Comparison of ENCODE assay signal across 24 cellular contexts in genomic region chr11:68352591-68352990, GRCh38. TPM values are rescaled to one million over a fixed set of nuclear protein-coding genes. Genes with fewer than 3 reads are reported as not detected.
DNase-seq lines count a peak whose midpoint lies in the region; ATAC-seq, FAIRE-seq and TF ChIP-seq lines count a peak whose summit lies in the region.
"Had no signal": no experiment of that assay in that cellular context is flagged by ENCODE, and none has a peak within 500 bp of the region (broad histone marks: within the 10 kb centered on the region; RNA-seq: fewer than 3 reads in every experiment).

No MANE protein-coding gene starts in this region.

- no peaks in the 10 kb centered on the region for H3K9me3 Mint-ChIP-seq in CD4-positive, alpha-beta T cell
- H3K9me3 Mint-ChIP-seq: stimulated activated naive CD8-positive, alpha-beta T cell treated with anti-CD3 and anti-CD28 coated beads, Interleukin-15, amount 100 ng/mL, for 72 hours had no signal

- peaks cover under 1 to 34% of the 10 kb centered on the region in 2 experiments for H3K36me3 ChIP-seq in mesenchymal stem cell (ENCODE audit: control insufficient read depth in 1 of 2, insufficient read depth in 2 of 2, low read depth in 1 of 2, low read length in 2 of 2)
- peaks cover 0 to 10% (median 0%) of the 10 kb centered on the region in 3 donors for H3K36me3 ChIP-seq in tibial artery
- H3K36me3 ChIP-seq: neural progenitor cell had no signal

- CTCF ChIA-PET in RWPE1 (lab: Yijun Ruan, JAX) = interaction anchor here (0.6 to 0.9 kb wide), 2 partner anchors 16 to 651 kb away, joined by 3 to 5 read pairs; no protein-coding TSS in a partner anchor
- CTCF ChIA-PET in CD4-positive, alpha-beta T cell (lab: Charles Lee) = no interaction called here

- peaks cover 46% of the 10 kb centered on the region for H3K79me1 ChIP-seq in mesenchymal stem cell (replicated peaks; ENCODE audit: low read length, poor library complexity, severe bottlenecking)

- H2AFZ ChIP-seq in mesenchymal stem cell (ENCODE audit: low read depth, low read length) = no peak overlapping the region
- H2AFZ ChIP-seq: GM23338, neural progenitor cell had no signal

- no peak for TF ChIP-seq POLR2A in GM12892 (IDR thresholded peaks at IDR 0.05; ENCODE audit: low read depth, low read length)

- H3K18ac ChIP-seq in mesenchymal stem cell (ENCODE audit: low read depth in 1 of 2, low read length in 2 of 2) = no peak overlapping the region

- H3K4me2 ChIP-seq in mesenchymal stem cell (ENCODE audit: low read length, poor library complexity, severe bottlenecking) = no peak overlapping the region
- H3K4me2 ChIP-seq: GM23338, neural progenitor cell had no signal

- DNase-seq in GM12892 (ENCODE audit: insufficient read length) (no peak), RWPE1 (ENCODE audit: low spot score) (no peak), mesenchymal stem cell (no peak), tibial artery (no peak), GM10266 (ENCODE audit: extremely low spot score) (no peak)
- DNase-seq in CD4-positive, alpha-beta T cell = no peak
- DNase-seq: activated CD4-positive, alpha-beta T cell treated with anti-CD3 and anti-CD28 coated beads for 1 hour; activated effector memory CD4-positive, alpha-beta T cell treated with anti-CD3 and anti-CD28 coated beads, Interleukin-2, amount 50 U/mL, for 16 hours; GDM1; KG1; NCI-H1048; NCI-H2081 treated with DMSO at 0.1 percent for 48 hours; NCI-H510A; retina; SHP77; stimulated activated naive CD8-positive, alpha-beta T cell treated with anti-CD3 and anti-CD28 coated beads, Interleukin-15, amount 100 ng/mL, for 72 hours; T-helper 2 cell had no signal

- H3K4me3 ChIP-seq in mesenchymal stem cell (ENCODE audit: insufficient read depth in 1 of 2, low read depth in 1 of 2, low read length in 2 of 2) (no peak overlapping the region), tibial artery (no peak overlapping the region)
- H3K4me3 ChIP-seq: GM23338, neural progenitor cell had no signal

- H2BK5ac ChIP-seq in mesenchymal stem cell (ENCODE audit: low read depth, low read length, poor library complexity, severe bottlenecking) = no peak overlapping the region

- H3K9ac ChIP-seq in mesenchymal stem cell (ENCODE audit: low read length) = no peak overlapping the region
- H3K9ac ChIP-seq: neural progenitor cell had no signal

- H3K4me3 Mint-ChIP-seq in CD4-positive, alpha-beta T cell = no peak overlapping the region
- H3K4me3 Mint-ChIP-seq: B cell; GM23338; neural progenitor cell; stimulated activated naive CD8-positive, alpha-beta T cell treated with anti-CD3 and anti-CD28 coated beads, Interleukin-15, amount 100 ng/mL, for 72 hours had no signal

- peak overlapping the region; percentile 72 for H2AK5ac ChIP-seq in mesenchymal stem cell (ENCODE audit: low read length, severe bottlenecking)

- H3K27me3 Mint-ChIP-seq in CD4-positive, alpha-beta T cell = no peaks in the 10 kb centered on the region
- H3K27me3 Mint-ChIP-seq: B cell; stimulated activated naive CD8-positive, alpha-beta T cell treated with anti-CD3 and anti-CD28 coated beads, Interleukin-15, amount 100 ng/mL, for 72 hours had no signal

- no peak overlapping the region for H3K27ac Mint-ChIP-seq in CD4-positive, alpha-beta T cell
- H3K27ac Mint-ChIP-seq: B cell, GM23338 had no signal

- no peak overlapping the region for H2BK15ac ChIP-seq in mesenchymal stem cell (ENCODE audit: low read depth, poor library complexity, severe bottlenecking)

- FAIRE-seq in GM12892 (lab: Jason Lieb, UNC) = peak; percentile 40
- FAIRE-seq: colon, frontal cortex had no signal

- H3K4me1 Mint-ChIP-seq in CD4-positive, alpha-beta T cell (ENCODE audit: low read depth) = no peaks in the 10 kb centered on the region
- H3K4me1 Mint-ChIP-seq: stimulated activated naive CD8-positive, alpha-beta T cell treated with anti-CD3 and anti-CD28 coated beads, Interleukin-15, amount 100 ng/mL, for 72 hours had no signal

- no peak overlapping the region for H4K8ac ChIP-seq in mesenchymal stem cell (ENCODE audit: low read length)

- H3K27me3 ChIP-seq in mesenchymal stem cell (ENCODE audit: control insufficient read depth in 1 of 2, insufficient read depth in 1 of 2, low read length in 2 of 2) = no peaks in the 10 kb centered on the region
- H3K27me3 ChIP-seq in tibial artery = no peaks in the 10 kb centered on the region
- no peaks in the 10 kb centered on the region for H3K27me3 ChIP-seq in CD4-positive, alpha-beta T cell (ENCODE audit: control insufficient read depth, insufficient read depth, low read length)
- H3K27me3 ChIP-seq: neural progenitor cell had no signal

- no peaks in the 10 kb centered on the region for H3K36me3 Mint-ChIP-seq in CD4-positive, alpha-beta T cell (ENCODE audit: low read depth)

- no peak for ATAC-seq in GM18870 (IDR thresholded peaks at IDR 0.05; ENCODE audit: unreplicated experiment)
- no peak for ATAC-seq in CD4-positive, alpha-beta T cell (ENCODE audit: poor library complexity)
- ATAC-seq: stimulated activated naive CD8-positive, alpha-beta T cell treated with anti-CD3 and anti-CD28 coated beads, Interleukin-15, amount 100 ng/mL, for 72 hours had no signal

- no peak overlapping the region for H4K91ac ChIP-seq in mesenchymal stem cell (ENCODE audit: low read length)

- H3K4me1 ChIP-seq in mesenchymal stem cell (ENCODE audit: control insufficient read depth, insufficient read depth, low read depth, low read length) (peaks cover 46% of the 10 kb centered on the region), tibial artery (peaks cover 15 to 96% (median 83%) of the 10 kb centered on the region in 4 donors)

- TF ChIP-seq CTCF in RWPE1 (conservative IDR thresholded peaks at IDR 0.05; ENCODE audit: low read depth) (no peak), tibial artery (IDR thresholded peaks at IDR 0.05) (no peak), GM10266 (IDR thresholded peaks at IDR 0.05; ENCODE audit: control insufficient read depth, insufficient read depth, low read depth, missing control alignments) (no peak)
- TF ChIP-seq CTCF in CD4-positive, alpha-beta T cell (IDR thresholded peaks at IDR 0.05) = no peak

- H2BK120ac ChIP-seq in mesenchymal stem cell (ENCODE audit: low read depth, low read length) = no peak overlapping the region

- WGBS in mesenchymal stem cell = 95% methylated on average over 4 of the region's 4 CpGs

- H2BK12ac ChIP-seq in mesenchymal stem cell (ENCODE audit: low read length in 2 of 2) = no peak overlapping the region

- POLR2A ChIA-PET in RWPE1 (lab: Yijun Ruan, JAX; ENCODE audit: low non-redundant PET) = no interaction called here
- POLR2A ChIA-PET in CD4-positive, alpha-beta T cell (lab: Charles Lee) = no interaction called here

- no peak overlapping the region for H3K4ac ChIP-seq in mesenchymal stem cell (ENCODE audit: low read depth in 1 of 2, low read length in 2 of 2)

- H3K27ac ChIP-seq in RWPE1 (peak overlapping the region; percentile 98), mesenchymal stem cell (ENCODE audit: low read length, poor library complexity, severe bottlenecking) (no peak overlapping the region), tibial artery (peak overlapping the region; percentile 85 to 98)
- no peak overlapping the region for H3K27ac ChIP-seq in CD4-positive, alpha-beta T cell (ENCODE audit: low read depth, low read length)
- H3K27ac ChIP-seq: HL-60, neural progenitor cell had no signal

- H3K23ac ChIP-seq in mesenchymal stem cell (ENCODE audit: low read length in 2 of 2) = no peak overlapping the region

- no peak overlapping the region for H3K14ac ChIP-seq in mesenchymal stem cell (ENCODE audit: low read length in 2 of 2)

- H3K9me3 ChIP-seq in mesenchymal stem cell (ENCODE audit: control insufficient read depth, low read length) = no peaks in the 10 kb centered on the region
- H3K9me3 ChIP-seq in tibial artery = no peaks in the 10 kb centered on the region
- H3K9me3 ChIP-seq in CD4-positive, alpha-beta T cell (ENCODE audit: control insufficient read depth, low read length) = no peaks in the 10 kb centered on the region

- intact Hi-C loops in tibial artery (cut with DNase I; ENCODE audit: low total_unique reads) = no loop called here
- intact Hi-C loops in CD4-positive, alpha-beta T cell (cut with DNase I, micrococcal nuclease) = no loop called here

RNA-seq across cellular contexts. Expression of gene LRP5, which starts 40.2 kb away (rescaled TPM):
- 2.6 TPM for polyA plus RNA-seq in GM12892 (2012; ENCODE audit: missing spikeins)
- 46.4 TPM for polyA plus RNA-seq in mesenchymal stem cell (2013, experiment 1 of 2)
- 41.4 TPM for polyA plus RNA-seq in mesenchymal stem cell (2013, experiment 2 of 2)
- total RNA-seq in CD4-positive, alpha-beta T cell = 1 to 10 TPM; 2.0 to 2.9 TPM

Comparison
In these comparisons a context has a peak if more than half of its experiments do, and no peak if none do; other contexts are left out.
1. H3K27ac ChIP-seq: peak in RWPE1 (single experiment) and tibial artery (2 of 2); none in mesenchymal stem cell (single experiment) and CD4-positive, alpha-beta T cell (single experiment).